Comparison of ENCODE assay signal across 8 cellular contexts in the genomic region with DNA sequence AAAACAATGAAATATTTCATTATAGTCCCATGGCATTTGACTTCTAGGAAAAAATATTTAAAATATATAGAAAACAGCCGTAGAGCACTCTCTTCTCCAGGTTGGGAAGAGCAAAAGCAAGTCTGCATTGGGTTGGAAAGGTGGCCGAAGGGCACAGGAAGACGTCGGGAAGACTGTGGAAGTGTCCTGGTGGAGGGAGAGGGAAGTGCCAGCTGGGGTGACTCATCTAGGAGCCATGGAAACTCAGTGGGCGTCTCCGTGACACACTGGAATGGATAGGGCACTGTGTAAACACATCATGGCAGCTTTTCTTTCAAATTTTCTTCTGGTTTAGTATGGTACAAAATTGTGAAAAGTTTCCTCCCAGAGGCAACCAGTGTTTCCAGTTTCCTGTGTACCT. TPM values are rescaled to one million over a fixed set of nuclear protein-coding genes. Genes with fewer than 3 reads are reported as not detected.
DNase-seq lines count a peak whose midpoint lies in the region; ATAC-seq and TF ChIP-seq lines count a peak whose summit lies in the region.

No MANE protein-coding gene starts in this region.

- H3K36me3 ChIP-seq in WERI-Rb-1 = peaks cover 84% of the 10 kb centered on the region
- peaks cover 0 to 87% (median 39%) of the 10 kb centered on the region in 9 donors for H3K36me3 ChIP-seq in heart right ventricle
- H3K36me3 ChIP-seq in skeletal muscle satellite cell (ENCODE audit: insufficient read depth, low read length) = peaks cover 37% of the 10 kb centered on the region

- no peaks in the 10 kb centered on the region for H3K27me3 ChIP-seq in WERI-Rb-1 (ENCODE audit: insufficient read depth, low read depth, severe bottlenecking)
- no peaks in the 10 kb centered on the region for H3K27me3 ChIP-seq in heart right ventricle
- H3K27me3 ChIP-seq in skeletal muscle satellite cell (ENCODE audit: control insufficient read depth, insufficient read depth, low read length) = no peaks in the 10 kb centered on the region

- H3K4me2 ChIP-seq in skeletal muscle satellite cell (ENCODE audit: low read length) = peak overlapping the region; percentile 31

- intact Hi-C loops in heart right ventricle (cut with DNase I) = loop anchor here in 1 of 10 donors (5.0 kb wide), 1 partner anchor 34 kb away; no protein-coding TSS in a partner anchor

- DNase-seq in NCI-H1417 (lab: John Stamatoyannopoulos, UW) = peak in 2 of 3 experiments; percentile 13 to 21
- DNase-seq in NCI-H1417 treated with DMSO at 0.1 percent for 48 hours (lab: John Stamatoyannopoulos, UW) = no peak
- DNase-seq in WERI-Rb-1 = peak; percentile 47
- no peak for DNase-seq in heart right ventricle
- DNase-seq in midbrain (lab: John Stamatoyannopoulos, UW) = no peak

- H3K4me1 ChIP-seq in heart right ventricle (peaks cover 3 to 35% (median 22%) of the 10 kb centered on the region in 9 donors), skeletal muscle satellite cell (ENCODE audit: control insufficient read depth, insufficient read depth, low read length) (peaks cover 19% of the 10 kb centered on the region)

- H3K4me3 ChIP-seq in WERI-Rb-1 (ENCODE audit: low read depth, low read length) (no peak overlapping the region), heart right ventricle (no peak overlapping the region), skeletal muscle satellite cell (ENCODE audit: low read length) (no peak overlapping the region)

- 42 to 46% methylated on average over 6 of the region's 6 CpGs for WGBS in heart right ventricle, 2 donors

- H3K9me3 ChIP-seq in WERI-Rb-1 (ENCODE audit: severe bottlenecking) = no peaks in the 10 kb centered on the region
- H3K9me3 ChIP-seq in heart right ventricle = no peaks in the 10 kb centered on the region
- no peaks in the 10 kb centered on the region for H3K9me3 ChIP-seq in skeletal muscle satellite cell (replicated peaks; ENCODE audit: low read length)

- ATAC-seq in heart right ventricle (peak in 6 of 8 donors; percentile 51 to 89 (median 67)), HG03457 (IDR thresholded peaks at IDR 0.05; ENCODE audit: unreplicated experiment) (no peak), GM19023 (IDR thresholded peaks at IDR 0.05; ENCODE audit: unreplicated experiment) (no peak)

- H3K27ac ChIP-seq in WERI-Rb-1 (no peak overlapping the region), heart right ventricle (peak overlapping the region in 2 of 10 donors; percentile 5 to 8)

- H3K9ac ChIP-seq in skeletal muscle satellite cell (ENCODE audit: low read depth, low read length) = no peak overlapping the region

- TF ChIP-seq CTCF in WERI-Rb-1 (IDR thresholded peaks at IDR 0.05; ENCODE audit: low read depth, low read length) (peak; percentile 38), heart right ventricle (IDR thresholded peaks at IDR 0.05) (peak in 8 of 9 donors; percentile 31 to 50 (median 38))

RNA-seq across cellular contexts. Expression of gene GTPBP1, which starts 12.7 kb away (rescaled TPM):
- 10 to 100 TPM; 23.0 to 53.2 (median 34.2) TPM for total RNA-seq in heart right ventricle
- polyA plus RNA-seq in heart right ventricle = 10 to 100 TPM; 13.5 to 18.4 TPM
- 19.4 and 21.0 TPM in 2 replicates for total RNA-seq in skeletal muscle satellite cell (2012; rRNA removed)

RNA-seq across cellular contexts. Expression of gene JOSD1, which starts 17.7 kb away (rescaled TPM):
- 10 to 100 TPM; 13.7 to 37.3 (median 21.8) TPM for total RNA-seq in heart right ventricle
- 10 to 100 TPM in 1 of 2 donors, 1 to 10 TPM in 1; 9.6 to 24.2 TPM for polyA plus RNA-seq in heart right ventricle
- total RNA-seq in skeletal muscle satellite cell (2012; rRNA removed) = 38.8 and 43.0 TPM in 2 replicates

RNA-seq across cellular contexts. Expression of gene TOMM22, which starts 36.7 kb away (rescaled TPM):
- total RNA-seq in heart right ventricle = 10 to 100 TPM; 55.7 to 86.2 (median 72.2) TPM
- polyA plus RNA-seq in heart right ventricle = 10 to 100 TPM; 23.0 to 40.7 TPM
- total RNA-seq in skeletal muscle satellite cell (2012; rRNA removed) = 101 and 106 TPM in 2 replicates

RNA-seq across cellular contexts. Expression of gene SUN2, which starts 37.4 kb away (rescaled TPM):
- 100 to 1,000 TPM in 5 of 10 donors, 10 to 100 TPM in 5; 70.2 to 178 (median 97.2) TPM for total RNA-seq in heart right ventricle
- 100 to 1,000 TPM in 1 of 2 donors, 10 to 100 TPM in 1; 38.6 to 112 TPM for polyA plus RNA-seq in heart right ventricle
- total RNA-seq in skeletal muscle satellite cell (2012; rRNA removed) = 37.8 and 43.9 TPM in 2 replicates

Comparison
In these comparisons a context has a peak if more than half of its experiments do, and no peak if none do; other contexts are left out.
1. DNase-seq: peak in NCI-H1417 (2 of 3) and WERI-Rb-1 (single experiment); none in NCI-H1417 treated with DMSO at 0.1 percent for 48 hours (single experiment), heart right ventricle (0 of 2) and midbrain (single experiment).
2. ATAC-seq: peak in heart right ventricle (6 of 8); none in HG03457 (single experiment) and GM19023 (single experiment).